ENCODE assay signal across 9 cellular contexts in the genomic region with DNA sequence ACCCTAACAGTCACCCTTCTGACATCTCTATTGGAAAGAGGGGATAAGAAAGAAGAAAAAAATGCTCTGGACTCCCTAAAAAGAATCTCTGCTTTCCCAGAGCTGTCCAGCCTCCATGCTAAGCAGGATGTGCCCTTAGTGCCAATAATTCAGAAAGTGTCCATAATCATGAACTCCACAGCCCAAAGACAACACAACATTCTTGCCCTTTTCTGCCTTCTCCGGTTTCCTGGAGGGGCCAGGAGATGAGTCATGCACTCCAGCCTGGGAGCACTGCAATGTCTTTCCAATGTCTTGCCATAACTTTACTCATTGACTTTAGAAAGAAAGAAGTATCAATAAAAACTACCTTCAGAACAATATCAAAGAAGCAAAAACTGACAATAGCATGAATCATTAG. TPM values are rescaled to one million over a fixed set of nuclear protein-coding genes. Genes with fewer than 3 reads are reported as not detected.
A peak's percentile ranks its signal among the peaks of the same experiment; 100 is the strongest.
DNase-seq lines count a peak whose midpoint lies in the region; ATAC-seq and TF ChIP-seq lines count a peak whose summit lies in the region.
"Had no signal": no experiment of that assay in that cellular context is flagged by ENCODE, and none has a peak within 500 bp of the region (broad histone marks: within the 10 kb centered on the region; RNA-seq: fewer than 3 reads in every experiment).

No MANE protein-coding gene starts in this region.

- no peak for TF ChIP-seq EP300 in esophagus muscularis mucosa (IDR thresholded peaks at IDR 0.05)

- no peaks in the 10 kb centered on the region; the same call in 1 of the 2 replicates for H3F3A ChIP-seq in PC-9 (ENCODE audit: insufficient read depth, low read depth)

- no peak overlapping the region for H2AFZ ChIP-seq in PC-9
- H2AFZ ChIP-seq in osteoblast (ENCODE audit: low read length), result no peak overlapping the region

- H3K27ac ChIP-seq in PC-9 (peak overlapping the region; percentile 54), esophagus muscularis mucosa (replicated peaks in 1 of 4) (peak overlapping the region; percentile 24 to 62 (median 38)), osteoblast (ENCODE audit: low read depth, low read length) (peak overlapping the region; percentile 21)

- POLR2A ChIA-PET in PC-9 (lab: Charles Lee; ENCODE audit: unreplicated experiment), result no interaction called here

- CTCF ChIA-PET in PC-9 (lab: Charles Lee), result no interaction called here

- H3K79me2 ChIP-seq in PC-9 (ENCODE audit: low read depth) (peaks cover 8% of the 10 kb centered on the region; the same call in 1 of the 2 replicates), osteoblast (ENCODE audit: insufficient read depth, low read length) (peaks cover 99% of the 10 kb centered on the region)

- in situ Hi-C loops in Caki2 (cut with HindIII; ENCODE audit: low pct_unique_long_range_greater_than_20kb, low sequenced_read_pairs), result no loop called here

- H4K20me1 ChIP-seq in PC-9 (ENCODE audit: insufficient read depth), result no peaks in the 10 kb centered on the region
- peaks cover 81% of the 10 kb centered on the region for H4K20me1 ChIP-seq in osteoblast (ENCODE audit: insufficient read depth, low read length)

- no peak overlapping the region for H3K4me3 ChIP-seq in PC-9
- no peak overlapping the region for H3K4me3 ChIP-seq in esophagus muscularis mucosa
- H3K4me3 ChIP-seq in osteoblast (ENCODE audit: insufficient read depth, low read length), result peak overlapping the region; percentile 15

- peak overlapping the region; percentile 13; the same call in 1 of the 2 replicates for H3K4me2 ChIP-seq in PC-9
- H3K4me2 ChIP-seq in osteoblast (ENCODE audit: insufficient read depth, low read length), result peak overlapping the region; percentile 35

- TF ChIP-seq CTCF in PC-9 (conservative IDR thresholded peaks at IDR 0.05) (no peak), esophagus muscularis mucosa (IDR thresholded peaks at IDR 0.05) (no peak), osteoblast (IDR thresholded peaks at IDR 0.05; ENCODE audit: extremely low read depth, low read depth, low read length) (no peak)

- no peaks in the 10 kb centered on the region for H3K36me3 ChIP-seq in PC-9 (ENCODE audit: low read depth)
- peaks cover 9 to 31% (median 17%) of the 10 kb centered on the region in 4 donors for H3K36me3 ChIP-seq in esophagus muscularis mucosa
- peaks cover 34% of the 10 kb centered on the region for H3K36me3 ChIP-seq in osteoblast (ENCODE audit: insufficient read depth, low read length)

- no peaks in the 10 kb centered on the region for H3K9me2 ChIP-seq in PC-9 (ENCODE audit: insufficient read depth)

- WGBS in esophagus muscularis mucosa, result 11% methylated on average over 1 of the region's 1 CpG

- no peak for TF ChIP-seq POLR2A in esophagus muscularis mucosa (IDR thresholded peaks at IDR 0.05; ENCODE audit: low read depth)

- DNase-seq in Caki2 (ENCODE audit: low read depth) (peak; percentile 45), PC-9 (peak; percentile 20 to 36), esophagus muscularis mucosa (ENCODE audit: extremely low spot score) (no peak), osteoblast (ENCODE audit: insufficient read length, low spot score, missing footprints) (peak; percentile 85), GM19238 (ENCODE audit: insufficient read length, low spot score) (no peak), iPS-NIHi7 (ENCODE audit: extremely low spot score) (no peak)
- DNase-seq: activated B cell treated with CpG ODN at 0.5 μM for 24 hours had no signal

- ATAC-seq in HG03378 (IDR thresholded peaks at IDR 0.05; ENCODE audit: unreplicated experiment) (no peak), HG03159 (IDR thresholded peaks at IDR 0.05; ENCODE audit: unreplicated experiment) (no peak)

- H3K27me3 ChIP-seq in PC-9 (ENCODE audit: insufficient read depth, low read depth) (no peaks in the 10 kb centered on the region), esophagus muscularis mucosa (no peaks in the 10 kb centered on the region), osteoblast (ENCODE audit: insufficient read depth, low read length) (no peaks in the 10 kb centered on the region)

- intact Hi-C loops in PC-9 (cut with micrococcal nuclease; ENCODE audit: unreplicated experiment), result loop anchor here (5.0 kb wide), 1 partner anchor 46 kb away; a partner anchor contains a TSS
- intact Hi-C loops in esophagus muscularis mucosa (cut with DNase I), result no loop called here

- peaks cover 30% of the 10 kb centered on the region for H3K4me1 ChIP-seq in PC-9 (replicated peaks; ENCODE audit: insufficient read depth)
- peaks cover 49 to 87% (median 73%) of the 10 kb centered on the region in 4 donors for H3K4me1 ChIP-seq in esophagus muscularis mucosa
- H3K4me1 ChIP-seq in osteoblast (ENCODE audit: insufficient read depth, low read length), result peaks cover 29% of the 10 kb centered on the region

- H3K9me3 ChIP-seq in PC-9 (ENCODE audit: insufficient read depth, low read depth), result no peaks in the 10 kb centered on the region
- no peaks in the 10 kb centered on the region for H3K9me3 ChIP-seq in esophagus muscularis mucosa
- no peaks in the 10 kb centered on the region for H3K9me3 ChIP-seq in osteoblast (ENCODE audit: low read depth, low read length)

- BruUV-seq in PC-9 (replicated peaks; lab: Mats Ljungman, UMichigan), result no TSS peak

RNA-seq across cellular contexts. Expression of a gene that starts 44.0 kb away (rescaled TPM):
- total RNA-seq in Caki2 (2014; rRNA removed; shearing (Covaris generic); ENCODE audit: low replicate concordance), result 5.5 and 8.1 TPM in 2 replicates
- 12.5 and 20.0 TPM in 2 replicates for total RNA-seq in PC-9 (2021)
- total RNA-seq in esophagus muscularis mucosa, result 10 to 100 TPM; 25.3 to 47.4 (median 36.9) TPM
- 31.1 and 38.9 TPM in 2 replicates for total RNA-seq in osteoblast

Comparison
In these comparisons a context has a peak if more than half of its experiments do, and no peak if none do; other contexts are left out.
1. DNase-seq: peak in Caki2 (single experiment), PC-9 (2 of 2) and osteoblast (single experiment); none in esophagus muscularis mucosa (single experiment), GM19238 (single experiment) and iPS-NIHi7 (single experiment).
2. Peak in every context shown above with its lines, with median percentiles within 50 percentile points of each other: H3K27ac ChIP-seq.